In genomic region chr9:120758544-120758943, GRCh38 we compare ENCODE assay signal across 12 cellular contexts.
"Had no signal": no experiment of that assay in that cellular context is flagged by ENCODE, and none has a peak within 500 bp of the region (broad histone marks: within the 10 kb centered on the region; RNA-seq: fewer than 3 reads in every experiment).

No MANE protein-coding gene starts in this region.

- H3K4me1 ChIP-seq: neural progenitor cell had no signal

- H3K4me1 Mint-ChIP-seq: neural progenitor cell had no signal

- H3K27ac Mint-ChIP-seq: neural progenitor cell; stimulated activated naive B cell treated with anti-CD40 and anti-IgM and Interleukin-4, amounts not matched to agents 10 μg/mL and 1 μg/mL and 100 μg/mL, for 72 hours had no signal

- H3K27me3 ChIP-seq: adrenal gland, heart right ventricle, left lung, neural progenitor cell, upper lobe of right lung had no signal

- ATAC-seq: heart right ventricle; left lung; stimulated activated naive B cell treated with anti-CD40 and anti-IgM and Interleukin-4, amounts not matched to agents 10 μg/mL and 1 μg/mL and 100 μg/mL, for 72 hours had no signal

- H3K4me2 ChIP-seq: neural progenitor cell had no signal

- H3K9ac ChIP-seq: neural progenitor cell had no signal

- DNase-seq: activated CD4-positive, alpha-beta T cell treated with anti-CD3 and anti-CD28 coated beads for 1 hour; activated gamma-delta T cell; adrenal gland; central memory CD4-positive, alpha-beta T cell; effector CD4-positive, alpha-beta T cell; heart right ventricle; left lung; small intestine; stimulated activated naive B cell treated with anti-CD40 and anti-IgM and Interleukin-4, amounts not matched to agents 10 μg/mL and 1 μg/mL and 100 μg/mL, for 72 hours; upper lobe of right lung had no signal

- H2AFZ ChIP-seq: neural progenitor cell had no signal

- H3K27ac ChIP-seq: adrenal gland, coronary artery, heart right ventricle, neural progenitor cell had no signal

- H3K4me3 ChIP-seq: adrenal gland, coronary artery, heart right ventricle, left lung, neural progenitor cell, upper lobe of right lung had no signal

- H3K9me3 Mint-ChIP-seq: neural progenitor cell; stimulated activated naive B cell treated with anti-CD40 and anti-IgM and Interleukin-4, amounts not matched to agents 10 μg/mL and 1 μg/mL and 100 μg/mL, for 72 hours had no signal

- H3K27me3 Mint-ChIP-seq: stimulated activated naive B cell treated with anti-CD40 and anti-IgM and Interleukin-4, amounts not matched to agents 10 μg/mL and 1 μg/mL and 100 μg/mL, for 72 hours had no signal

- H3K4me3 Mint-ChIP-seq: neural progenitor cell; stimulated activated naive B cell treated with anti-CD40 and anti-IgM and Interleukin-4, amounts not matched to agents 10 μg/mL and 1 μg/mL and 100 μg/mL, for 72 hours had no signal

- H3K9me3 ChIP-seq: adrenal gland, heart right ventricle, left lung, upper lobe of right lung had no signal
